1 cellular context compared by ENCODE assay signal in genomic region chr12:26818636-26819035, GRCh38.
TF ChIP-seq lines count a peak whose summit lies in the region.

No MANE protein-coding gene starts in this region.

TF ChIP-seq in HepG2, 621 proteins besides CTCF, POLR2A, EP300 and RAD21 (continued from another document and continues in another):
- TF ChIP-seq AHDC1 (CRISPR knock-in tag; IDR thresholded peaks at IDR 0.05; ENCODE audit: borderline replicate concordance) (peak; percentile 37; the same call in 1 of the 2 replicates), ARNTL (CRISPR knock-in tag; IDR thresholded peaks at IDR 0.05) (no peak), JUN (CRISPR knock-in tag; IDR thresholded peaks at IDR 0.05) (no peak), MEIS1 (CRISPR knock-in tag; IDR thresholded peaks at IDR 0.05; ENCODE audit: borderline replicate concordance) (no peak), MIER2 (CRISPR knock-in tag; IDR thresholded peaks at IDR 0.05) (no peak), ZFP62 (CRISPR knock-in tag; IDR thresholded peaks at IDR 0.05) (no peak), AHR (CRISPR knock-in tag; IDR thresholded peaks at IDR 0.05) (no peak), TARDBP (CRISPR knock-in tag; IDR thresholded peaks at IDR 0.05) (no peak), KAT7 (CRISPR knock-in tag; IDR thresholded peaks at IDR 0.05; ENCODE audit: borderline replicate concordance) (no peak), HNRNPUL1 (IDR thresholded peaks at IDR 0.05; ENCODE audit: low read depth, low read length) (peak; percentile 7; the same call in 1 of the 2 replicates), POGZ (CRISPR knock-in tag; IDR thresholded peaks at IDR 0.05) (peak; percentile 32; the same call in 1 of the 2 replicates), ZNF670 (CRISPR knock-in tag; IDR thresholded peaks at IDR 0.05; ENCODE audit: borderline replicate concordance) (no peak), TBP (CRISPR knock-in tag; IDR thresholded peaks at IDR 0.05) (no peak), RFX1 (IDR thresholded peaks at IDR 0.05) (no peak), HMG20A (CRISPR knock-in tag; IDR thresholded peaks at IDR 0.05; ENCODE audit: borderline replicate concordance) (peak; percentile 22; the same call in 1 of the 2 replicates), PAX8 (CRISPR knock-in tag; IDR thresholded peaks at IDR 0.05; ENCODE audit: borderline replicate concordance) (no peak), TBX3 (IDR thresholded peaks at IDR 0.05; ENCODE audit: borderline replicate concordance) (0 out of 2 replicates have a peak, but pooled peaks have one; percentile 22), XRCC5 (optimal IDR thresholded peaks at IDR 0.05; ENCODE audit: low read length) (no peak), FOXP1 (IDR thresholded peaks at IDR 0.05) (no peak), FOXP1 (CRISPR knock-in tag; IDR thresholded peaks at IDR 0.05) (peak; percentile 34; the same call in 1 of the 2 replicates), NR1H2 (CRISPR knock-in tag; IDR thresholded peaks at IDR 0.05; ENCODE audit: borderline replicate concordance, low read depth) (no peak), MIXL1 (CRISPR knock-in tag; IDR thresholded peaks at IDR 0.05) (peak; percentile 52; the same call in 1 of the 2 replicates), NCOA2 (CRISPR knock-in tag; IDR thresholded peaks at IDR 0.05) (peak; percentile 49; the same call in 1 of the 2 replicates), SATB2 (CRISPR knock-in tag; IDR thresholded peaks at IDR 0.05) (0 out of 2 replicates have a peak, but pooled peaks have one; percentile 47), KDM4B (CRISPR knock-in tag; IDR thresholded peaks at IDR 0.05) (no peak), GZF1 (CRISPR knock-in tag; IDR thresholded peaks at IDR 0.05) (no peak), ZNF224 (CRISPR knock-in tag; IDR thresholded peaks at IDR 0.05) (no peak), NRL (CRISPR knock-in tag; IDR thresholded peaks at IDR 0.05; ENCODE audit: borderline replicate concordance) (no peak), RBAK (CRISPR knock-in tag; IDR thresholded peaks at IDR 0.05) (no peak), CREB1 (IDR thresholded peaks at IDR 0.05) (no peak), CREB1 (CRISPR knock-in tag; IDR thresholded peaks at IDR 0.05) (0 out of 2 replicates have a peak, but pooled peaks have one; percentile 38), ZNF883 (CRISPR knock-in tag; IDR thresholded peaks at IDR 0.05; ENCODE audit: not compliant biosample characterization) (no peak), GLI4 (CRISPR knock-in tag; IDR thresholded peaks at IDR 0.05; ENCODE audit: borderline replicate concordance) (no peak)
- TF ChIP-seq, protein P1, sequence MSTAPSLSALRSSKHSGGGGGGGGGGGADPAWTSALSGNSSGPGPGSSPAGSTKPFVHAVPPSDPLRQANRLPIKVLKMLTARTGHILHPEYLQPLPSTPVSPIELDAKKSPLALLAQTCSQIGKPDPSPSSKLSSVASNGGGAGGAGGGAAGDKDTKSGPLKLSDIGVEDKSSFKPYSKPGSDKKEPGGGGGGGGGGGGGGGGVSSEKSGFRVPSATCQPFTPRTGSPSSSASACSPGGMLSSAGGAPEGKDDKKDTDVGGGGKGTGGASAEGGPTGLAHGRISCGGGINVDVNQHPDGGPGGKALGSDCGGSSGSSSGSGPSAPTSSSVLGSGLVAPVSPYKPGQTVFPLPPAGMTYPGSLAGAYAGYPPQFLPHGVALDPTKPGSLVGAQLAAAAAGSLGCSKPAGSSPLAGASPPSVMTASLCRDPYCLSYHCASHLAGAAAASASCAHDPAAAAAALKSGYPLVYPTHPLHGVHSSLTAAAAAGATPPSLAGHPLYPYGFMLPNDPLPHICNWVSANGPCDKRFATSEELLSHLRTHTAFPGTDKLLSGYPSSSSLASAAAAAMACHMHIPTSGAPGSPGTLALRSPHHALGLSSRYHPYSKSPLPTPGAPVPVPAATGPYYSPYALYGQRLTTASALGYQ (CRISPR knock-in tag; IDR thresholded peaks at IDR 0.05): 0 out of 2 replicates have a peak, but pooled peaks have one; percentile 47
- TF ChIP-seq, protein P2, sequence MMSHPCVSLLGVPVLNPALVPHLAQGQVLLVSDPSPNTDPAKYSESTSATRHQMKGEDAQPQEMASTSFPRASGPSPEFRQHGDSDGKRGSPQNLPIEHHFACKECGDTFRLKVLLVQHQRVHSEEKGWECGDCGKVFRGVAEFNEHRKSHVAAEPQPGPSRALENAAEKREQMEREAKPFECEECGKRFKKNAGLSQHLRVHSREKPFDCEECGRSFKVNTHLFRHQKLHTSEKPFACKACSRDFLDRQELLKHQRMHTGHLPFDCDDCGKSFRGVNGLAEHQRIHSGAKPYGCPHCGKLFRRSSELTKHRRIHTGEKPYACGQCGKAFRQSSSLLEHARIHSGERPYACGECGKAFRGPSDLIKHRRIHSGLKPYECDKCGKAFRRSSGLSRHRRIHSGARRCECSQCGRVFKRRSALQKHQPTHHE (CRISPR knock-in tag; IDR thresholded peaks at IDR 0.05; ENCODE audit: borderline replicate concordance): no peak
- TF ChIP-seq, protein P3, sequence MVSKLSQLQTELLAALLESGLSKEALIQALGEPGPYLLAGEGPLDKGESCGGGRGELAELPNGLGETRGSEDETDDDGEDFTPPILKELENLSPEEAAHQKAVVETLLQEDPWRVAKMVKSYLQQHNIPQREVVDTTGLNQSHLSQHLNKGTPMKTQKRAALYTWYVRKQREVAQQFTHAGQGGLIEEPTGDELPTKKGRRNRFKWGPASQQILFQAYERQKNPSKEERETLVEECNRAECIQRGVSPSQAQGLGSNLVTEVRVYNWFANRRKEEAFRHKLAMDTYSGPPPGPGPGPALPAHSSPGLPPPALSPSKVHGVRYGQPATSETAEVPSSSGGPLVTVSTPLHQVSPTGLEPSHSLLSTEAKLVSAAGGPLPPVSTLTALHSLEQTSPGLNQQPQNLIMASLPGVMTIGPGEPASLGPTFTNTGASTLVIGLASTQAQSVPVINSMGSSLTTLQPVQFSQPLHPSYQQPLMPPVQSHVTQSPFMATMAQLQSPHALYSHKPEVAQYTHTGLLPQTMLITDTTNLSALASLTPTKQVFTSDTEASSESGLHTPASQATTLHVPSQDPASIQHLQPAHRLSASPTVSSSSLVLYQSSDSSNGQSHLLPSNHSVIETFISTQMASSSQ (IDR thresholded peaks at IDR 0.05; ENCODE audit: low read depth): peak; percentile 74
- TF ChIP-seq, protein P3 (CRISPR knock-in tag; IDR thresholded peaks at IDR 0.05; ENCODE audit: borderline replicate concordance): peak; percentile 46; the same call in 1 of the 2 replicates
- TF ChIP-seq, protein P4, sequence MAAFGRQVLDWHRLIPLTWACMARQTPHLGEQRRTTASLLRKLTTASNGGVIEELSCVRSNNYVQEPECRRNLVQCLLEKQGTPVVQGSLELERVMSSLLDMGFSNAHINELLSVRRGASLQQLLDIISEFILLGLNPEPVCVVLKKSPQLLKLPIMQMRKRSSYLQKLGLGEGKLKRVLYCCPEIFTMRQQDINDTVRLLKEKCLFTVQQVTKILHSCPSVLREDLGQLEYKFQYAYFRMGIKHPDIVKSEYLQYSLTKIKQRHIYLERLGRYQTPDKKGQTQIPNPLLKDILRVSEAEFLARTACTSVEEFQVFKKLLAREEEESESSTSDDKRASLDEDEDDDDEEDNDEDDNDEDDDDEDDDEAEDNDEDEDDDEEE (CRISPR knock-in tag; IDR thresholded peaks at IDR 0.05): no peak
- TF ChIP-seq, protein P5, sequence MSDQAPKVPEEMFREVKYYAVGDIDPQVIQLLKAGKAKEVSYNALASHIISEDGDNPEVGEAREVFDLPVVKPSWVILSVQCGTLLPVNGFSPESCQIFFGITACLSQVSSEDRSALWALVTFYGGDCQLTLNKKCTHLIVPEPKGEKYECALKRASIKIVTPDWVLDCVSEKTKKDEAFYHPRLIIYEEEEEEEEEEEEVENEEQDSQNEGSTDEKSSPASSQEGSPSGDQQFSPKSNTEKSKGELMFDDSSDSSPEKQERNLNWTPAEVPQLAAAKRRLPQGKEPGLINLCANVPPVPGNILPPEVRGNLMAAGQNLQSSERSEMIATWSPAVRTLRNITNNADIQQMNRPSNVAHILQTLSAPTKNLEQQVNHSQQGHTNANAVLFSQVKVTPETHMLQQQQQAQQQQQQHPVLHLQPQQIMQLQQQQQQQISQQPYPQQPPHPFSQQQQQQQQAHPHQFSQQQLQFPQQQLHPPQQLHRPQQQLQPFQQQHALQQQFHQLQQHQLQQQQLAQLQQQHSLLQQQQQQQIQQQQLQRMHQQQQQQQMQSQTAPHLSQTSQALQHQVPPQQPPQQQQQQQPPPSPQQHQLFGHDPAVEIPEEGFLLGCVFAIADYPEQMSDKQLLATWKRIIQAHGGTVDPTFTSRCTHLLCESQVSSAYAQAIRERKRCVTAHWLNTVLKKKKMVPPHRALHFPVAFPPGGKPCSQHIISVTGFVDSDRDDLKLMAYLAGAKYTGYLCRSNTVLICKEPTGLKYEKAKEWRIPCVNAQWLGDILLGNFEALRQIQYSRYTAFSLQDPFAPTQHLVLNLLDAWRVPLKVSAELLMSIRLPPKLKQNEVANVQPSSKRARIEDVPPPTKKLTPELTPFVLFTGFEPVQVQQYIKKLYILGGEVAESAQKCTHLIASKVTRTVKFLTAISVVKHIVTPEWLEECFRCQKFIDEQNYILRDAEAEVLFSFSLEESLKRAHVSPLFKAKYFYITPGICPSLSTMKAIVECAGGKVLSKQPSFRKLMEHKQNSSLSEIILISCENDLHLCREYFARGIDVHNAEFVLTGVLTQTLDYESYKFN (CRISPR knock-in tag; conservative IDR thresholded peaks at IDR 0.05): peak; percentile 47
- TF ChIP-seq, protein P6, sequence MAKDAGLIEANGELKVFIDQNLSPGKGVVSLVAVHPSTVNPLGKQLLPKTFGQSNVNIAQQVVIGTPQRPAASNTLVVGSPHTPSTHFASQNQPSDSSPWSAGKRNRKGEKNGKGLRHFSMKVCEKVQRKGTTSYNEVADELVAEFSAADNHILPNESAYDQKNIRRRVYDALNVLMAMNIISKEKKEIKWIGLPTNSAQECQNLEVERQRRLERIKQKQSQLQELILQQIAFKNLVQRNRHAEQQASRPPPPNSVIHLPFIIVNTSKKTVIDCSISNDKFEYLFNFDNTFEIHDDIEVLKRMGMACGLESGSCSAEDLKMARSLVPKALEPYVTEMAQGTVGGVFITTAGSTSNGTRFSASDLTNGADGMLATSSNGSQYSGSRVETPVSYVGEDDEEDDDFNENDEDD (CRISPR knock-in tag; IDR thresholded peaks at IDR 0.05; ENCODE audit: borderline replicate concordance): no peak
- TF ChIP-seq, protein P7, sequence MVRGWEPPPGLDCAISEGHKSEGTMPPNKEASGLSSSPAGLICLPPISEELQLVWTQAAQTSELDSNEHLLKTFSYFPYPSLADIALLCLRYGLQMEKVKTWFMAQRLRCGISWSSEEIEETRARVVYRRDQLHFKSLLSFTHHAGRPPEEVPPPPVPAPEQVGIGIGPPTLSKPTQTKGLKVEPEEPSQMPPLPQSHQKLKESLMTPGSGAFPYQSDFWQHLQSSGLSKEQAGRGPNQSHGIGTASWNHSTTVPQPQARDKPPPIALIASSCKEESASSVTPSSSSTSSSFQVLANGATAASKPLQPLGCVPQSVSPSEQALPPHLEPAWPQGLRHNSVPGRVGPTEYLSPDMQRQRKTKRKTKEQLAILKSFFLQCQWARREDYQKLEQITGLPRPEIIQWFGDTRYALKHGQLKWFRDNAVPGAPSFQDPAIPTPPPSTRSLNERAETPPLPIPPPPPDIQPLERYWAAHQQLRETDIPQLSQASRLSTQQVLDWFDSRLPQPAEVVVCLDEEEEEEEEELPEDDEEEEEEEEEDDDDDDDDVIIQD (CRISPR knock-in tag; IDR thresholded peaks at IDR 0.05; ENCODE audit: low read depth): peak; percentile 72; the same call in 1 of the 2 replicates
